ENCODE assay signal across 1 cellular context in genomic region chr19:33176670-33177416, GRCh38.
TF ChIP-seq lines count a peak whose summit lies in the region.

No MANE protein-coding gene starts in this region.

TF ChIP-seq in HepG2, 621 proteins besides CTCF, POLR2A, EP300 and RAD21 (continued from another document and continues in another):
- TF ChIP-seq ZBED4 (CRISPR knock-in tag; IDR thresholded peaks at IDR 0.05; ENCODE audit: borderline replicate concordance) (peak; percentile 56), ZNF567 (CRISPR knock-in tag; IDR thresholded peaks at IDR 0.05; ENCODE audit: borderline replicate concordance) (peak; percentile 78; the same call in 1 of the 2 replicates), RXRB (CRISPR knock-in tag; IDR thresholded peaks at IDR 0.05; ENCODE audit: borderline replicate concordance) (peak; percentile 58), HHEX (CRISPR knock-in tag; IDR thresholded peaks at IDR 0.05) (no peak), KLF16 (CRISPR knock-in tag; IDR thresholded peaks at IDR 0.05) (peak in 1 of 2 experiments; percentile 91; a peak in 1 of 4 replicates), E2F1 (CRISPR knock-in tag; IDR thresholded peaks at IDR 0.05) (peak; percentile 42; the same call in 1 of the 2 replicates), ATF7 (IDR thresholded peaks at IDR 0.05) (no peak), ATF7 (CRISPR knock-in tag; IDR thresholded peaks at IDR 0.05) (0 out of 2 replicates have a peak, but pooled peaks have one; percentile 15), RBM39 (IDR thresholded peaks at IDR 0.05; ENCODE audit: low read depth, low read length, poor library complexity, severe bottlenecking) (peak; percentile 67), ZNF335 (CRISPR knock-in tag; IDR thresholded peaks at IDR 0.05) (0 out of 2 replicates have a peak, but pooled peaks have one; percentile 65), ZNF639 (CRISPR knock-in tag; conservative IDR thresholded peaks at IDR 0.05) (no peak; the same call in 1 of the 2 replicates), TFE3 (CRISPR knock-in tag; IDR thresholded peaks at IDR 0.05) (peak; percentile 71; the same call in 1 of the 2 replicates), STAT5B (CRISPR knock-in tag; IDR thresholded peaks at IDR 0.05) (no peak), SMAD9 (CRISPR knock-in tag; IDR thresholded peaks at IDR 0.05) (no peak; the same call in 1 of the 2 replicates), ZNF10 (CRISPR knock-in tag; IDR thresholded peaks at IDR 0.05; ENCODE audit: borderline replicate concordance, low read depth) (no peak), HNF1B (CRISPR knock-in tag; IDR thresholded peaks at IDR 0.05) (peak; percentile 81), NR0B2 (CRISPR knock-in tag; IDR thresholded peaks at IDR 0.05) (peak; percentile 61), ZNF142 (CRISPR knock-in tag; IDR thresholded peaks at IDR 0.05) (no peak), FOXC1 (CRISPR knock-in tag; IDR thresholded peaks at IDR 0.05; ENCODE audit: borderline replicate concordance) (peak; percentile 84; the same call in 1 of the 2 replicates), BHLHE40 (IDR thresholded peaks at IDR 0.05; ENCODE audit: low read length) (no peak), ZNF737 (CRISPR knock-in tag; IDR thresholded peaks at IDR 0.05; ENCODE audit: borderline replicate concordance) (no peak), KLF9 (CRISPR knock-in tag; IDR thresholded peaks at IDR 0.05; ENCODE audit: low read depth) (no peak; the same call in 1 of the 2 replicates), HNRNPL (IDR thresholded peaks at IDR 0.05; ENCODE audit: low read depth, low read length) (no peak), ZNF652 (CRISPR knock-in tag; IDR thresholded peaks at IDR 0.05; ENCODE audit: borderline replicate concordance, low read depth) (peak; percentile 58; the same call in 1 of the 2 replicates), PITX1 (CRISPR knock-in tag; IDR thresholded peaks at IDR 0.05) (peak; percentile 30), IKZF4 (CRISPR knock-in tag; IDR thresholded peaks at IDR 0.05; ENCODE audit: borderline replicate concordance, low read depth, not compliant biosample characterization) (no peak), IRF9 (CRISPR knock-in tag; IDR thresholded peaks at IDR 0.05; ENCODE audit: borderline replicate concordance) (no peak; the same call in 1 of the 2 replicates), FOXO1 (CRISPR knock-in tag; IDR thresholded peaks at IDR 0.05) (peak; percentile 65; the same call in 1 of the 2 replicates), MXD3 (CRISPR knock-in tag; IDR thresholded peaks at IDR 0.05) (peak; percentile 58; the same call in 1 of the 2 replicates), PREB (CRISPR knock-in tag; IDR thresholded peaks at IDR 0.05) (no peak), BATF2 (CRISPR knock-in tag; IDR thresholded peaks at IDR 0.05) (no peak), THAP8 (CRISPR knock-in tag; IDR thresholded peaks at IDR 0.05; ENCODE audit: borderline replicate concordance) (peak; percentile 69; the same call in 1 of the 2 replicates)
